Comparison of ENCODE assay signal across 18 cellular contexts in genomic region chr7:130650616-130651015, GRCh38. TPM values are rescaled to one million over a fixed set of nuclear protein-coding genes. Genes with fewer than 3 reads are reported as not detected.
DNase-seq lines count a peak whose midpoint lies in the region; ATAC-seq and TF ChIP-seq lines count a peak whose summit lies in the region.
"Had no signal": no experiment of that assay in that cellular context is flagged by ENCODE, and none has a peak within 500 bp of the region (broad histone marks: within the 10 kb centered on the region; RNA-seq: fewer than 3 reads in every experiment).

No MANE protein-coding gene starts in this region.

- H3K56ac ChIP-seq in IMR-90 (ENCODE audit: extremely low read depth, insufficient read depth, low read length): no peak overlapping the region

- TF ChIP-seq EP300 in SK-N-SH (IDR thresholded peaks at IDR 0.05; ENCODE audit: borderline replicate concordance in 1 of 2, low read depth in 1 of 2, low read length in 1 of 2): no peak

- H2BK20ac ChIP-seq in IMR-90 (ENCODE audit: low read depth, low read length): no peak overlapping the region

- H2BK15ac ChIP-seq in IMR-90 (ENCODE audit: low read depth, low read length): no peak overlapping the region

- DNase-seq in DMS 273 (lab: John Stamatoyannopoulos, UW; ENCODE audit: unreplicated experiment) (peak; percentile 93), IMR-90 (no peak), NCI-H446 treated with DMSO at 0.1 percent for 48 hours (lab: John Stamatoyannopoulos, UW) (peak; percentile 95), cerebellar cortex (ENCODE audit: low spot score) (peak; percentile 95), SK-N-SH (no peak), NCI-H146 treated with DMSO at 0.1 percent for 48 hours (lab: John Stamatoyannopoulos, UW; ENCODE audit: unreplicated experiment) (no peak)
- DNase-seq in NK-92 treated with Interleukin-12 subunit alpha and Interleukin-12 subunit beta, amount 100 ng/mL, for 24 hours (lab: John Stamatoyannopoulos, UW): no peak
- no peak for DNase-seq in stimulated activated CD4-positive, alpha-beta T cell treated with anti-CD3 and anti-CD28 coated beads, Interleukin-4, amount 100 ng/mL, for 4 hours
- DNase-seq: CD8-positive, alpha-beta memory T cell; H7; NCI-H187; NCI-H748 treated with DMSO at 0.1 percent for 48 hours; PC-9; SW 1271 had no signal

- no peak overlapping the region for H2AK5ac ChIP-seq in IMR-90 (ENCODE audit: low read depth, low read length)

- no peak overlapping the region for H3K23ac ChIP-seq in IMR-90 (ENCODE audit: low read depth, low read length)

- no peak overlapping the region for H2BK5ac ChIP-seq in IMR-90 (ENCODE audit: low read depth, low read length, poor library complexity, severe bottlenecking)

- H3K27me3 ChIP-seq in IMR-90 (ENCODE audit: control insufficient read depth, insufficient read depth, low read length): no peaks in the 10 kb centered on the region
- no peaks in the 10 kb centered on the region for H3K27me3 ChIP-seq in SK-N-SH (ENCODE audit: insufficient read depth)
- H3K27me3 ChIP-seq: BLaER1 treated with 17β-estradiol and CSF1 and Interleukin-3, amounts not matched to agents 10 nM and 100 nM; SJSA1 had no signal

- no peak overlapping the region for H3K14ac ChIP-seq in IMR-90 (replicated peaks; ENCODE audit: low read depth, low read length)

- no peak overlapping the region for H4K5ac ChIP-seq in IMR-90 (ENCODE audit: low read depth, low read length)

- WGBS in IMR-90 (ENCODE audit: extremely low coverage in 2 of 2, insufficient read length in 1 of 2), 2 experiments: no CpG with 5 or more reads among the region's 1 CpG
- WGBS in SK-N-SH (ENCODE audit: low lambda C conversion rate): 85% methylated on average over 1 of the region's 1 CpG

- CTCF ChIA-PET in IMR-90 (lab: Yijun Ruan, JAX) (no interaction called here), SK-N-SH (lab: Yijun Ruan, JAX) (no interaction called here)

- no peak for TF ChIP-seq POLR2A in IMR-90 (IDR thresholded peaks at IDR 0.05; ENCODE audit: low read depth, low read length)

- no peak overlapping the region for H3K4me3 ChIP-seq in IMR-90 (ENCODE audit: insufficient read depth, low read depth, low read length)
- no peak overlapping the region for H3K4me3 ChIP-seq in SK-N-SH (ENCODE audit: low read depth in 2 of 2, low read length in 1 of 2)
- H3K4me3 ChIP-seq: A549; BLaER1 treated with 17β-estradiol and CSF1 and Interleukin-3, amounts not matched to agents 10 nM and 100 nM; PC-9; SJSA1 had no signal

- H2AK9ac ChIP-seq in IMR-90 (replicated peaks; ENCODE audit: low read depth, low read length, poor library complexity): no peak overlapping the region

- H4K8ac ChIP-seq in IMR-90 (ENCODE audit: low read depth in 2 of 2, low read length in 2 of 2): no peak overlapping the region

- H2AFZ ChIP-seq in IMR-90 (replicated peaks; ENCODE audit: low read length, poor library complexity) (no peak overlapping the region), SK-N-SH (ENCODE audit: low read depth) (no peak overlapping the region)
- H2AFZ ChIP-seq: PC-9 had no signal

- peaks cover 17% of the 10 kb centered on the region for H3F3A ChIP-seq in SK-N-SH (replicated peaks; ENCODE audit: insufficient read depth)

- POLR2A ChIA-PET in IMR-90 (lab: Charles Lee; ENCODE audit: unreplicated experiment) (no interaction called here), SK-N-SH (lab: Yijun Ruan, JAX) (no interaction called here)

- H3K79me1 ChIP-seq in IMR-90 (ENCODE audit: low read depth in 1 of 2, low read length in 2 of 2): no peaks in the 10 kb centered on the region

- no peak overlapping the region for H2BK120ac ChIP-seq in IMR-90 (ENCODE audit: low read depth, low read length)

- peaks cover 7% of the 10 kb centered on the region; the same call in 1 of the 2 replicates for H3K9me2 ChIP-seq in SK-N-SH

- dilution Hi-C loops in IMR-90 (cut with HindIII; ENCODE audit: low sequenced_read_pairs, unreplicated experiment): no loop called here

- no TSS peak for BruUV-seq in IMR-90 (replicated peaks; lab: Mats Ljungman, UMichigan)

- in situ Hi-C loops in IMR-90 (cut with MboI; ENCODE audit: low sequenced_read_pairs): no loop called here

- H3K9ac ChIP-seq in IMR-90 (ENCODE audit: low read depth, low read length) (no peak overlapping the region), SK-N-SH (no peak overlapping the region)
- H3K9ac ChIP-seq: BLaER1 treated with 17β-estradiol and CSF1 and Interleukin-3, amounts not matched to agents 10 nM and 100 nM had no signal

- peak; percentile 37 for ATAC-seq in IMR-90 (ENCODE audit: low read depth)
- ATAC-seq: A549 had no signal

- intact Hi-C loops in IMR-90 (cut with micrococcal nuclease): no loop called here

- H3K79me2 ChIP-seq in SK-N-SH (ENCODE audit: insufficient read depth): no peaks in the 10 kb centered on the region

- peaks cover 1% of the 10 kb centered on the region; the same call in 1 of the 2 replicates for H3K36me3 ChIP-seq in IMR-90 (ENCODE audit: control insufficient read depth, insufficient read depth, low read length)
- peaks cover 60 to 61% of the 10 kb centered on the region in 2 experiments for H3K36me3 ChIP-seq in SK-N-SH (replicated peaks in 1 of 2; ENCODE audit: control insufficient read depth in 1 of 2, insufficient read depth in 2 of 2, low read length in 1 of 2)

- no peak for TF ChIP-seq RAD21 in IMR-90 (IDR thresholded peaks at IDR 0.05; ENCODE audit: low read length)
- TF ChIP-seq RAD21 in SK-N-SH (IDR thresholded peaks at IDR 0.05; ENCODE audit: low read length): no peak

- H3K27ac ChIP-seq in IMR-90 (ENCODE audit: insufficient read depth, low read length) (no peak overlapping the region), SK-N-SH (ENCODE audit: low read depth in 2 of 2, low read length in 1 of 2) (no peak overlapping the region; a peak in 1 of 4 replicates)
- H3K27ac ChIP-seq: A549; BLaER1 treated with 17β-estradiol and CSF1 and Interleukin-3, amounts not matched to agents 10 nM and 100 nM; HL-60; PC-9; SJSA1 had no signal

- no peak overlapping the region for H4K91ac ChIP-seq in IMR-90 (ENCODE audit: insufficient read depth, low read depth, low read length)

- H3K18ac ChIP-seq in IMR-90 (ENCODE audit: low read depth, low read length): no peak overlapping the region

- no peaks in the 10 kb centered on the region for H3K9me1 ChIP-seq in IMR-90 (ENCODE audit: insufficient read depth, low read length)

- H3K4me2 ChIP-seq in IMR-90 (ENCODE audit: low read depth, low read length): no peak overlapping the region
- H3K4me2 ChIP-seq in SK-N-SH: no peak overlapping the region
- H3K4me2 ChIP-seq: A549; BLaER1 treated with 17β-estradiol and CSF1 and Interleukin-3, amounts not matched to agents 10 nM and 100 nM; PC-9 had no signal

- H4K20me1 ChIP-seq in IMR-90 (ENCODE audit: insufficient read depth, low read length) (no peaks in the 10 kb centered on the region), SK-N-SH (ENCODE audit: insufficient read depth) (no peaks in the 10 kb centered on the region)
- H4K20me1 ChIP-seq: BLaER1 treated with 17β-estradiol and CSF1 and Interleukin-3, amounts not matched to agents 10 nM and 100 nM had no signal

- peaks cover 2% of the 10 kb centered on the region; the same call in 1 of the 2 replicates for H3K4me1 ChIP-seq in IMR-90 (ENCODE audit: control insufficient read depth, insufficient read depth, low read length)
- H3K4me1 ChIP-seq in SK-N-SH (ENCODE audit: control insufficient read depth in 1 of 2, insufficient read depth in 2 of 2, low read depth in 1 of 2, low read length in 1 of 2): no peaks in the 10 kb centered on the region
- H3K4me1 ChIP-seq: A549 had no signal

- TF ChIP-seq CTCF in IMR-90 (conservative IDR thresholded peaks at IDR 0.05; ENCODE audit: low read depth, low read length) (no peak), SK-N-SH (IDR thresholded peaks at IDR 0.05) (no peak)

- no peak overlapping the region for H3K4ac ChIP-seq in IMR-90 (ENCODE audit: low read depth, low read length)

- no peaks in the 10 kb centered on the region for H3K9me3 ChIP-seq in IMR-90 (ENCODE audit: control insufficient read depth, insufficient read depth, low read length)
- H3K9me3 ChIP-seq in SK-N-SH: no peaks in the 10 kb centered on the region
- H3K9me3 ChIP-seq: A549, SJSA1 had no signal

TF ChIP-seq in IMR-90, 13 proteins besides CTCF, POLR2A, EP300 and RAD21 (continues in another document):
- TF ChIP-seq RCOR1 (IDR thresholded peaks at IDR 0.05; ENCODE audit: insufficient replicate concordance, low read length) (no peak), FOS (IDR thresholded peaks at IDR 0.05; ENCODE audit: low read depth, low read length) (no peak), SMC3 (IDR thresholded peaks at IDR 0.05; ENCODE audit: low read depth, low read length) (no peak)

TF ChIP-seq in SK-N-SH, 30 proteins besides CTCF, POLR2A, EP300 and RAD21 (continues in another document):
- TF ChIP-seq NRF1 (IDR thresholded peaks at IDR 0.05; ENCODE audit: low read depth, low read length) (no peak), TEAD4 (IDR thresholded peaks at IDR 0.05; ENCODE audit: borderline replicate concordance, insufficient read depth) (no peak), SMC3 (IDR thresholded peaks at IDR 0.05; ENCODE audit: low read depth, low read length) (no peak), GABPA (IDR thresholded peaks at IDR 0.05; ENCODE audit: low read depth) (no peak), MEF2A (IDR thresholded peaks at IDR 0.05; ENCODE audit: borderline replicate concordance, low read depth) (no peak), RXRA (IDR thresholded peaks at IDR 0.05; ENCODE audit: borderline replicate concordance, low read depth) (no peak)
- TF ChIP-seq, protein P1, sequence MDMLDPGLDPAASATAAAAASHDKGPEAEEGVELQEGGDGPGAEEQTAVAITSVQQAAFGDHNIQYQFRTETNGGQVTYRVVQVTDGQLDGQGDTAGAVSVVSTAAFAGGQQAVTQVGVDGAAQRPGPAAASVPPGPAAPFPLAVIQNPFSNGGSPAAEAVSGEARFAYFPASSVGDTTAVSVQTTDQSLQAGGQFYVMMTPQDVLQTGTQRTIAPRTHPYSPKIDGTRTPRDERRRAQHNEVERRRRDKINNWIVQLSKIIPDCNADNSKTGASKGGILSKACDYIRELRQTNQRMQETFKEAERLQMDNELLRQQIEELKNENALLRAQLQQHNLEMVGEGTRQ (IDR thresholded peaks at IDR 0.05; ENCODE audit: borderline replicate concordance, low read depth, low read length): no peak

RNA-seq across cellular contexts. Expression of gene COPG2, which starts 17.9 kb away (rescaled TPM):
- 41.7 and 50.0 TPM in 2 replicates for total RNA-seq in IMR-90 (2012; rRNA removed)
- polyA plus RNA-seq in IMR-90 (2012; rRNA removed) (15.3 and 18.1 TPM in 2 replicates), SK-N-SH (2012; rRNA removed) (44.3 and 61.4 TPM in 2 replicates)
- 5.4 and 10.8 TPM in 2 replicates for polyA plus RNA-seq in IMR-90 (2012; cell fraction: cytosol; rRNA removed)
- polyA plus RNA-seq in IMR-90 (2012; cell fraction: nucleus; rRNA removed; ENCODE audit: low replicate concordance): 1.2 and 9.4 TPM in 2 replicates
- polyA plus RNA-seq in SK-N-SH (2012; cell fraction: cytosol; rRNA removed): 56.5 and 58.5 TPM in 2 replicates
- 17.2 and 34.1 TPM in 2 replicates for polyA plus RNA-seq in SK-N-SH (2012; cell fraction: nucleus; rRNA removed)

RNA-seq across cellular contexts. Expression of gene TSGA13, which starts 35.7 kb away (rescaled TPM):
- total RNA-seq in IMR-90 (2012; rRNA removed): not detected in 2 replicates
- not detected in 2 replicates for polyA plus RNA-seq in IMR-90 (2012; rRNA removed)
- polyA plus RNA-seq in IMR-90 (2012; cell fraction: cytosol; rRNA removed): not detected in 2 replicates
- not detected in 2 replicates for polyA plus RNA-seq in IMR-90 (2012; cell fraction: nucleus; rRNA removed; ENCODE audit: low replicate concordance)
- polyA plus RNA-seq in SK-N-SH (2012; rRNA removed): not detected in 2 replicates
- not detected in 2 replicates for polyA plus RNA-seq in SK-N-SH (2012; cell fraction: cytosol; rRNA removed)
- not detected in 2 replicates for polyA plus RNA-seq in SK-N-SH (2012; cell fraction: nucleus; rRNA removed)
- total RNA-seq: CD8-positive, alpha-beta memory T cell; H7; PC-9; SJSA1 had no signal
- polyA plus RNA-seq: A549; CD8-positive, alpha-beta memory T cell had no signal

Comparison
In these comparisons a context has a peak if more than half of its experiments do, and no peak if none do; other contexts are left out.
1. DNase-seq: peak in DMS 273 (single experiment), NCI-H446 treated with DMSO at 0.1 percent for 48 hours (single experiment) and cerebellar cortex (single experiment); none in IMR-90 (single experiment), SK-N-SH (single experiment), NCI-H146 treated with DMSO at 0.1 percent for 48 hours (single experiment), NK-92 treated with Interleukin-12 subunit alpha and Interleukin-12 subunit beta, amount 100 ng/mL, for 24 hours (single experiment) and stimulated activated CD4-positive, alpha-beta T cell treated with anti-CD3 and anti-CD28 coated beads, Interleukin-4, amount 100 ng/mL, for 4 hours (0 of 2).